In genomic region chr16:1929578-1930337, GRCh38 we compare ENCODE assay signal across 8 cellular contexts. TPM values are rescaled to one million over a fixed set of nuclear protein-coding genes. Genes with fewer than 3 reads are reported as not detected.
DNase-seq lines count a peak whose midpoint lies in the region; ATAC-seq and TF ChIP-seq lines count a peak whose summit lies in the region.

No MANE protein-coding gene starts in this region.

- peak overlapping the region; percentile 95 for H2AFZ ChIP-seq in GM23248

- no peaks in the 10 kb centered on the region for H4K20me1 ChIP-seq in GM23248 (ENCODE audit: insufficient read depth)

- H3K36me3 ChIP-seq in GM23248 (ENCODE audit: low read depth) = no peaks in the 10 kb centered on the region
- no peaks in the 10 kb centered on the region for H3K36me3 ChIP-seq in gastroesophageal sphincter
- H3K36me3 ChIP-seq in subcutaneous abdominal adipose tissue (ENCODE audit: control insufficient read depth in 5 of 5, insufficient read depth in 5 of 5, low read length in 5 of 5) = no peaks in the 10 kb centered on the region

- no peak for TF ChIP-seq EP300 in gastroesophageal sphincter (IDR thresholded peaks at IDR 0.05)

- no peak overlapping the region for H3K27ac ChIP-seq in GM23248
- peak overlapping the region; percentile 51 to 89 (median 84) for H3K27ac ChIP-seq in gastroesophageal sphincter
- H3K27ac ChIP-seq in subcutaneous abdominal adipose tissue (ENCODE audit: low read depth, low read length) = no peak overlapping the region

- H3K9me2 ChIP-seq in GM23248 (ENCODE audit: insufficient read depth) = no peaks in the 10 kb centered on the region

- no peaks in the 10 kb centered on the region for H3F3A ChIP-seq in GM23248 (ENCODE audit: insufficient read depth)

- no peaks in the 10 kb centered on the region for H3K4me1 ChIP-seq in GM23248 (ENCODE audit: insufficient read depth)
- peaks cover 0 to 16% (median 7%) of the 10 kb centered on the region in 3 donors for H3K4me1 ChIP-seq in gastroesophageal sphincter
- peaks cover 0 to 8% (median 8%) of the 10 kb centered on the region in 5 donors for H3K4me1 ChIP-seq in subcutaneous abdominal adipose tissue (ENCODE audit: control insufficient read depth in 5 of 5, insufficient read depth in 5 of 5, low read length in 5 of 5)

- TF ChIP-seq POLR2A in Raji (IDR thresholded peaks at IDR 0.05; ENCODE audit: insufficient read depth, low read depth, low read length) (peak; percentile 53; the same call in 1 of the 2 replicates), gastroesophageal sphincter (IDR thresholded peaks at IDR 0.05) (no peak)

- H3K79me2 ChIP-seq in GM23248 (ENCODE audit: insufficient read depth) = no peaks in the 10 kb centered on the region

- WGBS in GM23248 (ENCODE audit: low coverage in 1 of 2, low lambda C conversion rate in 2 of 2, missing lambda C conversion rate in 2 of 2), 2 experiments = 13 to 17% methylated on average over 43 to 46 of the region's 70 CpGs
- WGBS in gastroesophageal sphincter (ENCODE audit: low coverage in 1 of 2), 2 donors = 2% methylated on average over 9 of the region's 70 CpGs; no CpG with 5 or more reads in 1 of the 2 donors

- H3K27me3 ChIP-seq in GM23248 (replicated peaks; ENCODE audit: insufficient read depth) = no peaks in the 10 kb centered on the region
- H3K27me3 ChIP-seq in gastroesophageal sphincter = peaks cover 32% of the 10 kb centered on the region
- H3K27me3 ChIP-seq in subcutaneous abdominal adipose tissue (ENCODE audit: control insufficient read depth in 5 of 5, insufficient read depth in 4 of 5, low read length in 5 of 5) = peaks cover 3 to 15% (median 6%) of the 10 kb centered on the region in 5 donors

- peak; percentile 94 for ATAC-seq in gastroesophageal sphincter

- no peaks in the 10 kb centered on the region for H3K9me3 ChIP-seq in GM23248 (ENCODE audit: low read depth)
- H3K9me3 ChIP-seq in gastroesophageal sphincter = no peaks in the 10 kb centered on the region
- no peaks in the 10 kb centered on the region for H3K9me3 ChIP-seq in subcutaneous abdominal adipose tissue (ENCODE audit: control insufficient read depth in 5 of 5, low read length in 5 of 5)

- H3K4me2 ChIP-seq in GM23248 (ENCODE audit: unreplicated experiment) = peak overlapping the region; percentile 74

- H3K4me3 ChIP-seq in GM23248 = peak overlapping the region; percentile 71
- H3K4me3 ChIP-seq in gastroesophageal sphincter = peak overlapping the region; percentile 56 to 71
- peak overlapping the region in 4 of 5 donors; percentile 57 to 70 (median 62) for H3K4me3 ChIP-seq in subcutaneous abdominal adipose tissue (ENCODE audit: low read depth in 1 of 5, low read length in 5 of 5)

- H3K9ac ChIP-seq in GM23248 (peak overlapping the region; percentile 84), subcutaneous abdominal adipose tissue (ENCODE audit: low read length in 5 of 5) (peak overlapping the region in 2 of 5 donors; percentile 30 to 41)

- peak; percentile 86 for DNase-seq in Daoy (ENCODE audit: low read depth)
- DNase-seq in GM23248 = peak; percentile 94
- peak; percentile 34 to 39 for DNase-seq in Kasumi-1 (lab: John Stamatoyannopoulos, UW)
- DNase-seq in activated gamma-delta T cell (lab: John Stamatoyannopoulos, UW) = peak; percentile 87
- DNase-seq in nucleus accumbens (lab: John Stamatoyannopoulos, UW) = peak in 54 of 56 donors; percentile 31 to 92 (median 74)

- TF ChIP-seq CTCF in gastroesophageal sphincter (IDR thresholded peaks at IDR 0.05) = peak in 3 of 4 experiments; percentile 100

- in situ Hi-C loops in GM23248 (cut with MboI) = no loop called here

RNA-seq across cellular contexts. Expression of gene HS3ST6, which starts 11.5 kb away (rescaled TPM):
- not detected in 2 replicates for total RNA-seq in Daoy (2014; rRNA removed; shearing (Covaris generic))
- total RNA-seq in GM23248 (2014; rRNA removed; shearing (Covaris generic)) = not detected in 2 replicates
- polyA plus RNA-seq in GM23248 (2016; fragmentation: Nextera tagmentation; extraction: Ambion mirVana) = not detected in 2 replicates
- total RNA-seq in gastroesophageal sphincter = not detected

RNA-seq across cellular contexts. Expression of gene MSRB1, which starts 13.2 kb away (rescaled TPM):
- total RNA-seq in Daoy (2014; rRNA removed; shearing (Covaris generic)) = 36.6 and 49.1 TPM in 2 replicates
- 13.9 and 14.1 TPM in 2 replicates for total RNA-seq in GM23248 (2014; rRNA removed; shearing (Covaris generic))
- 26.9 and 27.4 TPM in 2 replicates for polyA plus RNA-seq in GM23248 (2016; fragmentation: Nextera tagmentation; extraction: Ambion mirVana)
- 10 to 100 TPM; 23.8 to 53.7 (median 44.8) TPM for total RNA-seq in gastroesophageal sphincter

RNA-seq across cellular contexts. Expression of gene RPL3L, which starts 24.7 kb away (rescaled TPM):
- not detected in 2 replicates for total RNA-seq in Daoy (2014; rRNA removed; shearing (Covaris generic))
- total RNA-seq in GM23248 (2014; rRNA removed; shearing (Covaris generic)) = not detected in 2 replicates
- not detected in 2 replicates for polyA plus RNA-seq in GM23248 (2016; fragmentation: Nextera tagmentation; extraction: Ambion mirVana)
- total RNA-seq in gastroesophageal sphincter = not detected

RNA-seq across cellular contexts. Expression of gene NDUFB10, which starts 29.6 kb away (rescaled TPM):
- 147 and 156 TPM in 2 replicates for total RNA-seq in Daoy (2014; rRNA removed; shearing (Covaris generic))
- 136 and 220 TPM in 2 replicates for total RNA-seq in GM23248 (2014; rRNA removed; shearing (Covaris generic))
- 266 and 279 TPM in 2 replicates for polyA plus RNA-seq in GM23248 (2016; fragmentation: Nextera tagmentation; extraction: Ambion mirVana)
- 100 to 1,000 TPM; 214 to 400 (median 243) TPM for total RNA-seq in gastroesophageal sphincter

RNA-seq across cellular contexts. Expression of gene RPS2, which starts 34.9 kb away (rescaled TPM):
- 1,645 and 2,369 TPM in 2 replicates for total RNA-seq in Daoy (2014; rRNA removed; shearing (Covaris generic))
- total RNA-seq in GM23248 (2014; rRNA removed; shearing (Covaris generic)) = 1,339 and 1,536 TPM in 2 replicates
- 1,060 and 1,077 TPM in 2 replicates for polyA plus RNA-seq in GM23248 (2016; fragmentation: Nextera tagmentation; extraction: Ambion mirVana)
- total RNA-seq in gastroesophageal sphincter = 1,000 to 10,000 TPM in 3 of 4 donors, 100 to 1,000 TPM in 1; 899 to 1,585 (median 1,295) TPM

Comparison
In these comparisons a context has a peak if more than half of its experiments do, and no peak if none do; other contexts are left out.
1. DNase-seq: peak in every context shown above with its lines; median percentile 94 in GM23248; 87 in activated gamma-delta T cell; 86 in Daoy; 74 in nucleus accumbens; 36 in Kasumi-1.
2. H3K27ac ChIP-seq: peak in gastroesophageal sphincter (4 of 4); none in GM23248 (single experiment) and subcutaneous abdominal adipose tissue (single experiment).
3. Peak in every context shown above with its lines, with median percentiles within 50 percentile points of each other: H3K4me3 ChIP-seq.